In genomic region chr1:51842255-51842654, GRCh38 we compare ENCODE assay signal across 1 cellular context.
TF ChIP-seq lines count a peak whose summit lies in the region.

No MANE protein-coding gene starts in this region.

TF ChIP-seq in HepG2, 621 proteins besides CTCF, POLR2A, EP300 and RAD21 (continued from another document):
- TF ChIP-seq LRRFIP1 (CRISPR knock-in tag; conservative IDR thresholded peaks at IDR 0.05), result no peak
